Comparison of ENCODE assay signal across 8 cellular contexts in the genomic region with DNA sequence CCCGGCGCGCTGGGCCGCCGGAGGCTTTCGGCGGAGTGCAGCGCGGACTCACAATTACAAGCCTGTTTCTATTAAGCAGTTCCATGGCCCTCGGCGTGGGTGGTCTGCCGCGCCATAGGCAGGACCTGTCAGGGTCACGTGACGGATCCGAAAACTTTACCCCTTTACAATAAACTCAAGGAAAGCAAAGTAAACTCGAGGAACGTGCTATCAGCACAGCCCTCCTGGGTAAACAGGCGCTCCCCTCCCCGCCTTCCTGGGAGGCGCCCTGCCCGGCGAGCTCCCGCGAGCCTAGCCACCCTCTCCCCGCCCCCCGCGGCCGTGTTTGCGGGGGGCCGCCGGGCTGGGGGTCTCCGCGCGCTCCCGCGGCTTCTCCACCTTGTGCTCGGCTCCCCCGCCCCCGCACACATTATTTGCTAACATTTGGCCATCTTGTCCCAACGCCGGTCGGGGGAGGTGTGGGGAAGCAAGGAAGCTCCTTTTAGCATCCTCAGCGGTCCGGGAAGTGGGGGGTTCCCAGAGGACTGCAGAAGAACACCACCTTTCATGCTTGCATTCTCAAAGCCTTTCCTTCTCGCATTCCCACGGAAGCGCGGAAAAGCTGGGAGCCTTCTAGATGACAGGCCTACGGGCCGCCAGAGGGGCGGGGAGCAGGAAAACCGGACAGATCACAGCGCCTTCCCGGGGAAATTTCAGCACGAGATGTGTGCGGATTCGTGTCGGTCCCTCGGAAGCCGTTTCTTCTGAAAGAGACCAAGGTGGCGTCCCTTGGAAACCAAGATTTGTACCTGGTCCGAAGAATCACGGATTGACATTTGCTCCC. TPM values are rescaled to one million over a fixed set of nuclear protein-coding genes. Genes with fewer than 3 reads are reported as not detected.
DNase-seq lines count a peak whose midpoint lies in the region; ATAC-seq and TF ChIP-seq lines count a peak whose summit lies in the region.

A gene (minus strand): TSS at position 236 of the 823 bp plus-strand sequence.

- H3K27me3 ChIP-seq in Panc1 (ENCODE audit: control insufficient read depth, insufficient read depth, low read length) (no peaks in the 10 kb centered on the region), ascending aorta (no peaks in the 10 kb centered on the region), hepatocyte (no peaks in the 10 kb centered on the region)

- no peak for TF ChIP-seq CTCF in GM12864 (IDR thresholded peaks at IDR 0.05; ENCODE audit: low read depth, low read length, missing control alignments)
- no peak for TF ChIP-seq CTCF in Panc1 (IDR thresholded peaks at IDR 0.05)
- no peak for TF ChIP-seq CTCF in ascending aorta (IDR thresholded peaks at IDR 0.05)
- no peak for TF ChIP-seq CTCF in hepatocyte (IDR thresholded peaks at IDR 0.05; ENCODE audit: poor library complexity)
- TF ChIP-seq CTCF in progenitor cell of endocrine pancreas (IDR thresholded peaks at IDR 0.05; ENCODE audit: unreplicated experiment): no peak

- no peaks in the 10 kb centered on the region for H3K36me3 ChIP-seq in Panc1 (ENCODE audit: control insufficient read depth, insufficient read depth, low read length)
- H3K36me3 ChIP-seq in ascending aorta: no peaks in the 10 kb centered on the region
- H3K36me3 ChIP-seq in hepatocyte (replicated peaks; ENCODE audit: insufficient read depth, low read depth): no peaks in the 10 kb centered on the region

- H3K27ac ChIP-seq in Panc1 (ENCODE audit: low read length): no peak within 1 kb of the TSS
- peak within 1 kb of the TSS in 1 of 2 donors; percentile 64 for H3K27ac ChIP-seq in ascending aorta
- peak within 1 kb of the TSS; percentile 100 for H3K27ac ChIP-seq in hepatocyte

- WGBS in hepatocyte (ENCODE audit: low lambda C conversion rate, missing lambda C conversion rate): 1% methylated on average over 47 of the region's 64 CpGs

- H3K36me3 Mint-ChIP-seq in progenitor cell of endocrine pancreas (ENCODE audit: insufficient read depth): no peaks in the 10 kb centered on the region

- H3K4me3 ChIP-seq in GM12864 (ENCODE audit: low read depth, low read length): peak within 1 kb of the TSS; percentile 45
- H3K4me3 ChIP-seq in Panc1 (ENCODE audit: low read depth in 2 of 2, low read length in 2 of 2): peak within 1 kb of the TSS; percentile 52 to 57
- peak within 1 kb of the TSS; percentile 67 to 81 for H3K4me3 ChIP-seq in ascending aorta
- H3K4me3 ChIP-seq in hepatocyte: peak within 1 kb of the TSS; percentile 74

- H3K4me2 ChIP-seq in hepatocyte: peak within 1 kb of the TSS; percentile 88

- H3K4me1 Mint-ChIP-seq in progenitor cell of endocrine pancreas (ENCODE audit: low read depth): peaks cover 24% of the 10 kb centered on the region

- ATAC-seq in Panc1: peak; percentile 71
- ATAC-seq in HG03571 (IDR thresholded peaks at IDR 0.05; ENCODE audit: unreplicated experiment): no peak
- no peak for ATAC-seq in HG02870 (IDR thresholded peaks at IDR 0.05; ENCODE audit: unreplicated experiment)
- ATAC-seq in HG03520 (IDR thresholded peaks at IDR 0.05; ENCODE audit: unreplicated experiment): no peak

- H3K4me1 ChIP-seq in Panc1 (ENCODE audit: control insufficient read depth, insufficient read depth, low read length): no peaks in the 10 kb centered on the region
- peaks cover 0 to 13% of the 10 kb centered on the region in 2 donors for H3K4me1 ChIP-seq in ascending aorta
- peaks cover 12% of the 10 kb centered on the region for H3K4me1 ChIP-seq in hepatocyte (ENCODE audit: insufficient read depth)

- H2AFZ ChIP-seq in hepatocyte: peak within 1 kb of the TSS; percentile 55

- no peaks in the 10 kb centered on the region for H4K20me1 ChIP-seq in hepatocyte (ENCODE audit: insufficient read depth, poor library complexity, severe bottlenecking)

- peak within 1 kb of the TSS; percentile 87 for H3K4me3 Mint-ChIP-seq in progenitor cell of endocrine pancreas (ENCODE audit: low read depth)

- no peak for DNase-seq in GM12864 (ENCODE audit: low read depth)
- DNase-seq in Panc1 (ENCODE audit: low read depth, low spot score): no peak
- peak in 1 of 2 donors; percentile 70 for DNase-seq in ascending aorta (ENCODE audit: low spot score in 2 of 2)
- DNase-seq in hepatocyte (ENCODE audit: low spot score): peak; percentile 91
- DNase-seq in progenitor cell of endocrine pancreas (ENCODE audit: low spot score, unreplicated experiment): peak; percentile 26

- H3K27me3 Mint-ChIP-seq in progenitor cell of endocrine pancreas: peaks cover 80% of the 10 kb centered on the region

- H3K27ac Mint-ChIP-seq in progenitor cell of endocrine pancreas: peak within 1 kb of the TSS; percentile 91

- POLR2A ChIA-PET in Panc1 (lab: Charles Lee): no interaction called here

- CTCF ChIA-PET in Panc1 (lab: Charles Lee): no interaction called here

- H3K9me3 ChIP-seq in Panc1 (ENCODE audit: control insufficient read depth, insufficient read depth, low read depth, low read length): no peaks in the 10 kb centered on the region
- no peaks in the 10 kb centered on the region for H3K9me3 ChIP-seq in ascending aorta
- H3K9me3 ChIP-seq in hepatocyte (ENCODE audit: low read depth): no peaks in the 10 kb centered on the region

- peaks cover 45% of the 10 kb centered on the region for H3K79me2 ChIP-seq in hepatocyte

- in situ Hi-C loops in Panc1 (cut with HindIII; ENCODE audit: low pct_unique_long_range_greater_than_20kb, low sequenced_read_pairs): no loop called here

- BruUV-seq in Panc1 (replicated peaks; lab: Mats Ljungman, UMichigan): no TSS peak

- no peaks in the 10 kb centered on the region for H3K9me3 Mint-ChIP-seq in progenitor cell of endocrine pancreas (ENCODE audit: low read depth)

- H3K9me2 ChIP-seq in hepatocyte (replicated peaks; ENCODE audit: insufficient read depth): no peaks in the 10 kb centered on the region

- intact Hi-C loops in Panc1 (cut with micrococcal nuclease; ENCODE audit: unreplicated experiment) (loop anchor here (10.0 kb wide), 1 partner anchor 1108 kb away; no protein-coding TSS in a partner anchor), ascending aorta (cut with DNase I) (loop anchor here (10.0 kb wide), 3 partner anchors 278 to 1942 kb away; a partner anchor contains a TSS)

RNA-seq across cellular contexts. Expression of the gene that starts here (rescaled TPM):
- 6.6 TPM for total RNA-seq in Panc1 (2021; ENCODE audit: unreplicated experiment)
- polyA plus RNA-seq in Panc1 (2012; ENCODE audit: insufficient read length): 5.8 TPM
- 25.2 TPM for total RNA-seq in ascending aorta
- 29.7 and 36.8 TPM in 2 replicates for total RNA-seq in hepatocyte
- 36.0 and 44.1 TPM in 2 replicates for polyA plus RNA-seq in hepatocyte
- total RNA-seq in progenitor cell of endocrine pancreas: 54.9 and 56.3 TPM in 2 replicates

Comparison
In these comparisons a context has a peak if more than half of its experiments do, and no peak if none do; other contexts are left out.
1. DNase-seq: peak in hepatocyte (single experiment) and progenitor cell of endocrine pancreas (single experiment); none in GM12864 (single experiment) and Panc1 (single experiment).
2. Peak in every context shown above with its lines, with median percentiles within 50 percentile points of each other: H3K4me3 ChIP-seq.